In the genomic region with DNA sequence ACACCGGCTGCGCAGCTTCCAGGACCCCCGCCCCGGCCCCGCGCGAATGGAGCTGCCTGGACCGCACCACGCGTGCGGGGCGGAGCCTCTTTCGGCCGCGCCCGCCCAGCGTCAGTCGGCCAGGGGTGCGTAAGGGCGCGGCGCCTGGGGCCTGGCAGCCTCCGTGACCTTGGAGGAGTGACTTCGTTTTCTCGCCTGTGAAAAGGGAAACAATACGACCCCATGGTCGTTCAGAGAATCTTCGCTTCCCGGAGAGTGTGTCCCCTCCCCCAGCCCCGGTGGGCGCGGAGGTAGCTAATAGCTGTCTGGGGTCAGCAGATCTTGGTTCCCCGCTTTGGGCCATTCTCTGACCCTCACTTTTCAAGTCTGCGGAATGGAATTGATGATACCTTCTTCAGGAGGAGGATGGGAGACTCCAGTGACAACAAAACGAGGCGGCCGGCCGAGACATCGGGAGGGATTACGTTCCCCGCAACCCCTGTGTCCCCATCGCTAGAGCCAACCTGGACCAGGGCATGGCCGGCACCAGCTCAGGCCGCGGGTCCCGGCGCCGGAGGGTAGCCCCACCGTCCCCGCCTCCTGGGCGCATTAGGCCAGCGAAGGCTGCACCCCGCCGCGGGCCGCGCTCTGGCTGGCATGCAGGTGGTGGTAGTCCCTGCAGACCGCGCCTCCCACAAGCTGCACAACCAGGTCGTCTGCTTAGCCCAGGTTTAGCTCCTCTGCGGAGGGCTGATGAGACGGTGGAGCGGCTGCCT, we compare ENCODE assay signal across 8 cellular contexts. TPM values are rescaled to one million over a fixed set of nuclear protein-coding genes. Genes with fewer than 3 reads are reported as not detected.
DNase-seq lines count a peak whose midpoint lies in the region; TF ChIP-seq lines count a peak whose summit lies in the region.

No MANE protein-coding gene starts in this region.

- H3K27ac ChIP-seq in CD8-positive, alpha-beta memory T cell (ENCODE audit: low read depth, low read length), result peak overlapping the region; percentile 85
- H3K27ac ChIP-seq in neural cell (ENCODE audit: low read length), result peak overlapping the region; percentile 64

- H3K9me2 ChIP-seq in neural cell (ENCODE audit: insufficient read depth, low read length), result no peaks in the 10 kb centered on the region

- peaks cover 0 to 7% (median 0%) of the 10 kb centered on the region in 3 donors for H3K36me3 Mint-ChIP-seq in CD8-positive, alpha-beta memory T cell
- H3K36me3 Mint-ChIP-seq in type B pancreatic cell, result no peaks in the 10 kb centered on the region

- peak overlapping the region; percentile 96 to 99 (median 98) for H3K27ac Mint-ChIP-seq in CD8-positive, alpha-beta memory T cell
- H3K27ac Mint-ChIP-seq in type B pancreatic cell, result peak overlapping the region; percentile 93

- TF ChIP-seq CTCF in GM20000 (IDR thresholded peaks at IDR 0.05; ENCODE audit: extremely low read depth, missing control alignments) (no peak), neural cell (IDR thresholded peaks at IDR 0.05; ENCODE audit: poor library complexity, severe bottlenecking) (no peak), type B pancreatic cell (conservative IDR thresholded peaks at IDR 0.05) (no peak)

- peak overlapping the region; percentile 92 for H3K4me3 ChIP-seq in CD8-positive, alpha-beta memory T cell (ENCODE audit: low read length)
- H3K4me3 ChIP-seq in neural cell (ENCODE audit: low read length), result peak overlapping the region; percentile 91

- no peak for TF ChIP-seq EP300 in neural cell (conservative IDR thresholded peaks at IDR 0.05; ENCODE audit: poor library complexity, severe bottlenecking)

- TF ChIP-seq RAD21 in neural cell (conservative IDR thresholded peaks at IDR 0.05), result no peak

- H3K9ac ChIP-seq in neural cell (ENCODE audit: low read length), result peak overlapping the region; percentile 79

- peak overlapping the region; percentile 92 to 97 (median 93) for H3K4me3 Mint-ChIP-seq in CD8-positive, alpha-beta memory T cell
- H3K4me3 Mint-ChIP-seq in type B pancreatic cell, result peak overlapping the region; percentile 94

- H3K4me2 ChIP-seq in neural cell (ENCODE audit: low read length), result peak overlapping the region; percentile 92

- H3K79me2 ChIP-seq in neural cell (replicated peaks; ENCODE audit: insufficient read depth, low read length), result no peaks in the 10 kb centered on the region

- no peaks in the 10 kb centered on the region for H3K9me3 Mint-ChIP-seq in CD8-positive, alpha-beta memory T cell
- no peaks in the 10 kb centered on the region for H3K9me3 Mint-ChIP-seq in type B pancreatic cell

- CTCF ChIA-PET in CD8-positive, alpha-beta memory T cell (lab: Charles Lee), result interaction anchor here (0.8 to 6.4 kb wide), 17 partner anchors 9 to 127 kb away, joined by 3 to 90 read pairs (median 5); a partner anchor contains a TSS

- H3K27me3 Mint-ChIP-seq in CD8-positive, alpha-beta memory T cell, result peaks cover 0 to 1% of the 10 kb centered on the region in 2 donors
- no peaks in the 10 kb centered on the region for H3K27me3 Mint-ChIP-seq in type B pancreatic cell

- H3K4me1 Mint-ChIP-seq in CD8-positive, alpha-beta memory T cell, result peaks cover 65 to 82% (median 74%) of the 10 kb centered on the region in 3 donors
- H3K4me1 Mint-ChIP-seq in type B pancreatic cell (ENCODE audit: unreplicated experiment), result peaks cover 38% of the 10 kb centered on the region

- no peaks in the 10 kb centered on the region for H4K20me1 ChIP-seq in neural cell (ENCODE audit: insufficient read depth)

- POLR2A ChIA-PET in CD8-positive, alpha-beta memory T cell (lab: Charles Lee), result interaction anchor here (0.6 to 4.1 kb wide), 13 partner anchors 8 to 387 kb away, joined by 3 to 51 read pairs (median 7); a partner anchor contains a TSS

- no peaks in the 10 kb centered on the region for H3K9me3 ChIP-seq in CD8-positive, alpha-beta memory T cell (ENCODE audit: low read length)
- no peaks in the 10 kb centered on the region for H3K9me3 ChIP-seq in neural cell (ENCODE audit: low read length)

- H3K27me3 ChIP-seq in CD8-positive, alpha-beta memory T cell (ENCODE audit: insufficient read depth, low read length, poor library complexity, severe bottlenecking), result no peaks in the 10 kb centered on the region
- no peaks in the 10 kb centered on the region for H3K27me3 ChIP-seq in neural cell (ENCODE audit: insufficient read depth, low read depth, low read length)

- H2AFZ ChIP-seq in neural cell (ENCODE audit: low read depth, low read length), result peak overlapping the region; percentile 69

- H3F3A ChIP-seq in neural cell (ENCODE audit: insufficient read depth, low read length, poor library complexity, severe bottlenecking), result no peaks in the 10 kb centered on the region

- peak; percentile 60 to 82 (median 74) for DNase-seq in CD8-positive, alpha-beta memory T cell
- DNase-seq in GM20000 (ENCODE audit: low spot score), result peak; percentile 84
- DNase-seq in HT1080 (ENCODE audit: low read depth), result peak; percentile 56
- DNase-seq in activated T-helper 1 cell treated with anti-CD3 and anti-CD28 coated beads, Interleukin-2, amount 50 U/mL, for 16 hours (ENCODE audit: low read depth in 1 of 2, low spot score in 1 of 2), result peak; percentile 48 to 62
- DNase-seq in fibroblast of peridontal ligament (ENCODE audit: extremely low read depth), result peak; percentile 29
- no peak for DNase-seq in type B pancreatic cell (ENCODE audit: extremely low spot score, unreplicated experiment)

- H3K36me3 ChIP-seq in CD8-positive, alpha-beta memory T cell (ENCODE audit: insufficient read depth, low read length), result no peaks in the 10 kb centered on the region
- H3K36me3 ChIP-seq in neural cell (ENCODE audit: insufficient read depth, low read length), result no peaks in the 10 kb centered on the region

- H3K4me1 ChIP-seq in CD8-positive, alpha-beta memory T cell (ENCODE audit: insufficient read depth, low read length), result peaks cover 69% of the 10 kb centered on the region

TF ChIP-seq in PFSK-1, 5 proteins besides CTCF, POLR2A, EP300 and RAD21 (continues in another document):
- peak; percentile 68 for TF ChIP-seq POLR2AphosphoS5 (IDR thresholded peaks at IDR 0.05; ENCODE audit: low read depth, low read length)

TF ChIP-seq in neural cell, 6 proteins besides CTCF, POLR2A, EP300 and RAD21:
- TF ChIP-seq SMC3 (conservative IDR thresholded peaks at IDR 0.05; ENCODE audit: poor library complexity), result peak; percentile 29
- no peak for TF ChIP-seq TAF1 (IDR thresholded peaks at IDR 0.05; ENCODE audit: low read depth)
- no peak for TF ChIP-seq EZH2 (IDR thresholded peaks at IDR 0.05; ENCODE audit: borderline replicate concordance, insufficient read depth, low read length, poor library complexity, severe bottlenecking)
- no peak for TF ChIP-seq MXI1 (conservative IDR thresholded peaks at IDR 0.05; ENCODE audit: poor library complexity, severe bottlenecking)
- TF ChIP-seq, protein P1, sequence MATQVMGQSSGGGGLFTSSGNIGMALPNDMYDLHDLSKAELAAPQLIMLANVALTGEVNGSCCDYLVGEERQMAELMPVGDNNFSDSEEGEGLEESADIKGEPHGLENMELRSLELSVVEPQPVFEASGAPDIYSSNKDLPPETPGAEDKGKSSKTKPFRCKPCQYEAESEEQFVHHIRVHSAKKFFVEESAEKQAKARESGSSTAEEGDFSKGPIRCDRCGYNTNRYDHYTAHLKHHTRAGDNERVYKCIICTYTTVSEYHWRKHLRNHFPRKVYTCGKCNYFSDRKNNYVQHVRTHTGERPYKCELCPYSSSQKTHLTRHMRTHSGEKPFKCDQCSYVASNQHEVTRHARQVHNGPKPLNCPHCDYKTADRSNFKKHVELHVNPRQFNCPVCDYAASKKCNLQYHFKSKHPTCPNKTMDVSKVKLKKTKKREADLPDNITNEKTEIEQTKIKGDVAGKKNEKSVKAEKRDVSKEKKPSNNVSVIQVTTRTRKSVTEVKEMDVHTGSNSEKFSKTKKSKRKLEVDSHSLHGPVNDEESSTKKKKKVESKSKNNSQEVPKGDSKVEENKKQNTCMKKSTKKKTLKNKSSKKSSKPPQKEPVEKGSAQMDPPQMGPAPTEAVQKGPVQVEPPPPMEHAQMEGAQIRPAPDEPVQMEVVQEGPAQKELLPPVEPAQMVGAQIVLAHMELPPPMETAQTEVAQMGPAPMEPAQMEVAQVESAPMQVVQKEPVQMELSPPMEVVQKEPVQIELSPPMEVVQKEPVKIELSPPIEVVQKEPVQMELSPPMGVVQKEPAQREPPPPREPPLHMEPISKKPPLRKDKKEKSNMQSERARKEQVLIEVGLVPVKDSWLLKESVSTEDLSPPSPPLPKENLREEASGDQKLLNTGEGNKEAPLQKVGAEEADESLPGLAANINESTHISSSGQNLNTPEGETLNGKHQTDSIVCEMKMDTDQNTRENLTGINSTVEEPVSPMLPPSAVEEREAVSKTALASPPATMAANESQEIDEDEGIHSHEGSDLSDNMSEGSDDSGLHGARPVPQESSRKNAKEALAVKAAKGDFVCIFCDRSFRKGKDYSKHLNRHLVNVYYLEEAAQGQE (IDR thresholded peaks at IDR 0.05; ENCODE audit: borderline replicate concordance), result peak; percentile 41
- TF ChIP-seq POLR2AphosphoS5 (IDR thresholded peaks at IDR 0.05), result peak; percentile 74

RNA-seq across cellular contexts. Expression of a gene that starts 5.5 kb away (rescaled TPM):
- total RNA-seq in CD8-positive, alpha-beta memory T cell, result 1 to 10 TPM in 1 of 2 experiments, under 1 TPM in 1; 0.49 to 1.1 TPM
- polyA plus RNA-seq in CD8-positive, alpha-beta memory T cell, result not detected
- total RNA-seq in HT1080 (2014; rRNA removed; shearing (Covaris generic)), result not detected in 2 replicates
- polyA plus RNA-seq in HT1080 (2015; cell fraction: cytosol; rRNA removed), result not detected in 2 replicates
- not detected in 2 replicates for polyA plus RNA-seq in HT1080 (2015; cell fraction: nucleus; rRNA removed)
- polyA plus RNA-seq in PFSK-1 (2012; ENCODE audit: insufficient read length, low read depth), result 0.79 TPM
- polyA plus RNA-seq in neural cell, result 0.38 and 1.0 TPM in 2 replicates
- 0.49 and 0.93 TPM in 2 replicates for polyA minus RNA-seq in neural cell
- total RNA-seq in type B pancreatic cell (ENCODE audit: low replicate concordance), result 4.1 TPM in 2 replicates

RNA-seq across cellular contexts. Expression of a gene that starts 6.4 kb away (rescaled TPM):
- 10 to 100 TPM; 54.6 to 56.8 TPM for total RNA-seq in CD8-positive, alpha-beta memory T cell
- 4.3 TPM for polyA plus RNA-seq in CD8-positive, alpha-beta memory T cell
- 10.0 and 16.7 TPM in 2 replicates for total RNA-seq in HT1080 (2014; rRNA removed; shearing (Covaris generic))
- 27.5 and 28.8 TPM in 2 replicates for polyA plus RNA-seq in HT1080 (2015; cell fraction: cytosol; rRNA removed)
- 88.7 and 95.5 TPM in 2 replicates for polyA plus RNA-seq in HT1080 (2015; cell fraction: nucleus; rRNA removed)
- polyA plus RNA-seq in PFSK-1 (2012; ENCODE audit: insufficient read length, low read depth), result 107 TPM
- 22.2 and 27.0 TPM in 2 replicates for polyA plus RNA-seq in neural cell
- polyA minus RNA-seq in neural cell, result 25.1 and 33.0 TPM in 2 replicates
- 85.8 and 103 TPM in 2 replicates for total RNA-seq in type B pancreatic cell (ENCODE audit: low replicate concordance)
